26 cellular contexts compared by ENCODE assay signal in genomic region chr4:155966661-155967060, GRCh38.
"Had no signal": no experiment of that assay in that cellular context is flagged by ENCODE, and none has a peak within 500 bp of the region (broad histone marks: within the 10 kb centered on the region; RNA-seq: fewer than 3 reads in every experiment).

No MANE protein-coding gene starts in this region.

- H3K4me3 Mint-ChIP-seq: activated CD4-positive, alpha-beta T cell treated with anti-CD3 and anti-CD28 coated beads, Interleukin-2, amount 10 ng/mL, durations not matched to agents 7 days and 5 days; activated CD8-positive, alpha-beta T cell treated with anti-CD3 and anti-CD28 coated beads, Interleukin-2, amount 10 ng/mL, durations not matched to agents 7 days and 5 days; activated naive CD8-positive, alpha-beta T cell treated with anti-CD3 and anti-CD28 coated beads, Interleukin-2, amount 50 U/mL, for 24 hours; activated T-helper 1 cell treated with anti-CD3 and anti-CD28 coated beads, Interleukin-12 subunit alpha, Interleukin-12 subunit beta, Interleukin-2, Interleukin-4 antibody, amounts not matched to agents 30 ng/mL and 10 ng/mL and 1 ng/mL, durations not matched to agents 14 hours and 24 hours and 36 hours; brain; effector memory CD8-positive, alpha-beta T cell; natural killer cell had no signal

- H3K27me3 ChIP-seq: dorsolateral prefrontal cortex, esophagus muscularis mucosa, gastroesophageal sphincter, testis, uterus had no signal

- DNase-seq: activated CD4-positive, alpha-beta T cell treated with anti-CD3 and anti-CD28 coated beads, Interleukin-2, amount 10 ng/mL, durations not matched to agents 7 days and 5 days; activated CD4-positive, CD25-positive, alpha-beta regulatory T cell treated with anti-CD3 and anti-CD28 coated beads, Interleukin-2, amount 50 U/mL, for 72 hours; activated CD8-positive, alpha-beta T cell treated with anti-CD3 and anti-CD28 coated beads, Interleukin-2, amount 10 ng/mL, durations not matched to agents 7 days and 5 days; activated gamma-delta T cell; activated naive CD4-positive, alpha-beta T cell treated with anti-CD3 and anti-CD28 coated beads, Interleukin-2, amount 50 U/mL, for 16 hours; activated naive CD8-positive, alpha-beta T cell treated with anti-CD3 and anti-CD28 coated beads, Interleukin-2, amount 50 U/mL, for 24 hours; anterior cingulate cortex; dorsolateral prefrontal cortex; effector memory CD8-positive, alpha-beta T cell; left colon; natural killer cell; small intestine; stimulated activated CD4-positive, alpha-beta T cell treated with anti-CD3 and anti-CD28 coated beads, Interleukin-2, amount 100 ng/mL, for 48 hours; stimulated activated CD8-positive, alpha-beta memory T cell treated with anti-CD3 and anti-CD28 coated beads, Interleukin-4, amount 100 ng/mL, for 48 hours; stimulated activated naive CD4-positive, alpha-beta T cell; T-helper 1 cell; testis; trophoblast cell; uterus; WERI-Rb-1 had no signal

- H3K27ac ChIP-seq: esophagus muscularis mucosa, gastroesophageal sphincter, parathyroid adenoma, testis, uterus, WERI-Rb-1 had no signal

- H3K79me2 ChIP-seq: parathyroid adenoma had no signal

- H3K36me3 Mint-ChIP-seq: brain, natural killer cell had no signal

- H3K4me1 Mint-ChIP-seq: activated naive CD8-positive, alpha-beta T cell treated with anti-CD3 and anti-CD28 coated beads, Interleukin-2, amount 50 U/mL, for 24 hours had no signal

- H3K27ac Mint-ChIP-seq: activated CD4-positive, alpha-beta T cell treated with anti-CD3 and anti-CD28 coated beads, Interleukin-2, amount 10 ng/mL, durations not matched to agents 7 days and 5 days; activated CD8-positive, alpha-beta T cell treated with anti-CD3 and anti-CD28 coated beads, Interleukin-2, amount 10 ng/mL, durations not matched to agents 7 days and 5 days; activated naive CD8-positive, alpha-beta T cell treated with anti-CD3 and anti-CD28 coated beads, Interleukin-2, amount 50 U/mL, for 24 hours; activated T-helper 1 cell treated with anti-CD3 and anti-CD28 coated beads, Interleukin-12 subunit alpha, Interleukin-12 subunit beta, Interleukin-2, Interleukin-4 antibody, amounts not matched to agents 30 ng/mL and 10 ng/mL and 1 ng/mL, durations not matched to agents 14 hours and 24 hours and 36 hours; effector memory CD8-positive, alpha-beta T cell; natural killer cell had no signal

- H3K36me3 ChIP-seq: esophagus muscularis mucosa, gastroesophageal sphincter, uterus, WERI-Rb-1 had no signal

- H3K9ac ChIP-seq: parathyroid adenoma had no signal

- H3K9me3 Mint-ChIP-seq: activated naive CD8-positive, alpha-beta T cell treated with anti-CD3 and anti-CD28 coated beads, Interleukin-2, amount 50 U/mL, for 24 hours; activated T-helper 1 cell treated with anti-CD3 and anti-CD28 coated beads, Interleukin-12 subunit alpha, Interleukin-12 subunit beta, Interleukin-2, Interleukin-4 antibody, amounts not matched to agents 30 ng/mL and 10 ng/mL and 1 ng/mL, durations not matched to agents 14 hours and 24 hours and 36 hours; natural killer cell had no signal

- H3K9me3 ChIP-seq: esophagus muscularis mucosa, gastroesophageal sphincter, testis, uterus had no signal

- H3K4me1 ChIP-seq: gastroesophageal sphincter, parathyroid adenoma, testis, uterus had no signal

- ATAC-seq: activated CD8-positive, alpha-beta T cell treated with anti-CD3 and anti-CD28 coated beads, Interleukin-2, amount 10 ng/mL, durations not matched to agents 7 days and 5 days; activated naive CD8-positive, alpha-beta T cell treated with anti-CD3 and anti-CD28 coated beads, Interleukin-2, amount 50 U/mL, for 24 hours; effector memory CD8-positive, alpha-beta T cell; gastroesophageal sphincter; left colon; natural killer cell; right cardiac atrium had no signal

- H3K4me3 ChIP-seq: dorsolateral prefrontal cortex, esophagus muscularis mucosa, gastroesophageal sphincter, testis, uterus had no signal

- H3K27me3 Mint-ChIP-seq: activated CD4-positive, alpha-beta T cell treated with anti-CD3 and anti-CD28 coated beads, Interleukin-2, amount 10 ng/mL, durations not matched to agents 7 days and 5 days; brain had no signal

- H2AFZ ChIP-seq: parathyroid adenoma had no signal
